8 cellular contexts compared by ENCODE assay signal in the genomic region with DNA sequence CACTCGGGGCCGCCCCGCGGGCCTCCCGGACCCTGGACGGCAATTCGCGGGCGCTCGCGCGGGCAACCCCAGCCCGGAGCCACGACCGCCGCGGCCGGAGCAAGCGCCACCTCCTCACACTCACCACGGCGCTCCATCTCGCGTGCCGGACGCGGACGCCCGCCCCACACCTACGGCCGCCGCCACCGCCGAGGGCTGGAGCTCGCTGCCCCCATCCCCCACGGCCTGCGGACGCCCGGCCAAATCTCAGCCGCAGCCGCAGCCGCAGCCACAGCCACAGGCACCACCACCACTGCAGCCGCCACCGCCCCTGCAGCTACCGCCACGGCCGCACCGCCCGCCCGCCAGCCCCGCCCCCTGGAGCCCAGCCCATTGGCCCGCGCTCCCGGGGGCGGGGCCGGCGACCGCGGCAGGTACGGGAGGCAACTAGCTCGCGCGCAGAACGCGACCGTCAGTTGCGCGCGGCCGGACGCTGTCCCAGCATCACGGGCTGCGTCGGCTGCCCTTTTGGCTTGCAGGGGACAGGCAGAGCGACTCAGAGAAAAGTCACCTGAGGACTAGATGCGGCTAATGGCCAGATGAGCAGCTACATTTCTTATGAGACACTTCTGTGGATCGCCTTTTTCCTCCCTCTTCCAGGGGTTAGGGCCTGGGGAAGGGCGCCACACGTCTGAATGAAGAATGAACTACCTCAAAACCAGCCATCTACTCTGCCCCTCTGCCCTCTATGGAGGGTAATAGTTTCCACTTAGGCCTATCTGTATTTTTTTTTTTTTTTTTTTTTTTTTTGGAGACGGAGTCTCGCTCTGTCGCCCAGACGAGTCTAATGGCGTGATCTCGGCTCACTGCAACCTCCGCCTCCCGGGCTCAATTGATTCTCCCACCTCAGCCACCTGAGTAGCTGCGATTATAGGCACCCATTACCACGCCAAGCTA. TPM values are rescaled to one million over a fixed set of nuclear protein-coding genes. Genes with fewer than 3 reads are reported as not detected.
DNase-seq lines count a peak whose midpoint lies in the region; ATAC-seq, FAIRE-seq and TF ChIP-seq lines count a peak whose summit lies in the region.

A gene with protein sequence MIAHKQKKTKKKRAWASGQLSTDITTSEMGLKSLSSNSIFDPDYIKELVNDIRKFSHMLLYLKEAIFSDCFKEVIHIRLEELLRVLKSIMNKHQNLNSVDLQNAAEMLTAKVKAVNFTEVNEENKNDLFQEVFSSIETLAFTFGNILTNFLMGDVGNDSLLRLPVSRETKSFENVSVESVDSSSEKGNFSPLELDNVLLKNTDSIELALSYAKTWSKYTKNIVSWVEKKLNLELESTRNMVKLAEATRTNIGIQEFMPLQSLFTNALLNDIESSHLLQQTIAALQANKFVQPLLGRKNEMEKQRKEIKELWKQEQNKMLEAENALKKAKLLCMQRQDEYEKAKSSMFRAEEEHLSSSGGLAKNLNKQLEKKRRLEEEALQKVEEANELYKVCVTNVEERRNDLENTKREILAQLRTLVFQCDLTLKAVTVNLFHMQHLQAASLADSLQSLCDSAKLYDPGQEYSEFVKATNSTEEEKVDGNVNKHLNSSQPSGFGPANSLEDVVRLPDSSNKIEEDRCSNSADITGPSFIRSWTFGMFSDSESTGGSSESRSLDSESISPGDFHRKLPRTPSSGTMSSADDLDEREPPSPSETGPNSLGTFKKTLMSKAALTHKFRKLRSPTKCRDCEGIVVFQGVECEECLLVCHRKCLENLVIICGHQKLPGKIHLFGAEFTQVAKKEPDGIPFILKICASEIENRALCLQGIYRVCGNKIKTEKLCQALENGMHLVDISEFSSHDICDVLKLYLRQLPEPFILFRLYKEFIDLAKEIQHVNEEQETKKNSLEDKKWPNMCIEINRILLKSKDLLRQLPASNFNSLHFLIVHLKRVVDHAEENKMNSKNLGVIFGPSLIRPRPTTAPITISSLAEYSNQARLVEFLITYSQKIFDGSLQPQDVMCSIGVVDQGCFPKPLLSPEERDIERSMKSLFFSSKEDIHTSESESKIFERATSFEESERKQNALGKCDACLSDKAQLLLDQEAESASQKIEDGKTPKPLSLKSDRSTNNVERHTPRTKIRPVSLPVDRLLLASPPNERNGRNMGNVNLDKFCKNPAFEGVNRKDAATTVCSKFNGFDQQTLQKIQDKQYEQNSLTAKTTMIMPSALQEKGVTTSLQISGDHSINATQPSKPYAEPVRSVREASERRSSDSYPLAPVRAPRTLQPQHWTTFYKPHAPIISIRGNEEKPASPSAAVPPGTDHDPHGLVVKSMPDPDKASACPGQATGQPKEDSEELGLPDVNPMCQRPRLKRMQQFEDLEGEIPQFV (minus strand): TSS at position 294 of the 936 bp plus-strand sequence. CDS start 5,973 bp downstream, outside the sequence.

- H3K9me3 Mint-ChIP-seq in activated CD4-positive, alpha-beta memory T cell treated with anti-CD3 and anti-CD28 coated beads for 36 hours: peaks cover 5% of the 10 kb centered on the region
- H3K9me3 Mint-ChIP-seq in mesothelial cell of epicardium: no peaks in the 10 kb centered on the region

- DNase-seq in GM12891 (ENCODE audit: insufficient read length, low spot score) (peak; percentile 30), NCI-H2029 (lab: John Stamatoyannopoulos, UW) (peak; percentile 89), mesothelial cell of epicardium (ENCODE audit: low spot score in 2 of 2, unreplicated experiment in 2 of 2) (peak; percentile 83 to 92), pons (ENCODE audit: low spot score) (no peak)
- DNase-seq in activated CD4-positive, alpha-beta memory T cell treated with anti-CD3 and anti-CD28 coated beads for 36 hours: peak; percentile 69
- peak; percentile 74 for DNase-seq in stimulated activated CD8-positive, alpha-beta memory T cell treated with anti-CD3 and anti-CD28 coated beads, Interleukin-4, amount 100 ng/mL, for 48 hours

- ATAC-seq in HG02678 (IDR thresholded peaks at IDR 0.05; ENCODE audit: unreplicated experiment): peak; percentile 91

- no peak within 1 kb of the TSS for H3K27ac Mint-ChIP-seq in activated CD4-positive, alpha-beta memory T cell treated with anti-CD3 and anti-CD28 coated beads for 36 hours
- peak within 1 kb of the TSS; percentile 94 for H3K27ac Mint-ChIP-seq in mesothelial cell of epicardium

- H3K4me1 Mint-ChIP-seq in activated CD4-positive, alpha-beta memory T cell treated with anti-CD3 and anti-CD28 coated beads for 36 hours (ENCODE audit: low read depth): peaks cover 12% of the 10 kb centered on the region
- H3K4me1 Mint-ChIP-seq in mesothelial cell of epicardium: peaks cover 53% of the 10 kb centered on the region

- CTCF ChIA-PET in activated CD4-positive, alpha-beta memory T cell treated with anti-CD3 and anti-CD28 coated beads for 36 hours (lab: Charles Lee): no interaction called here

- no peaks in the 10 kb centered on the region for H3K36me3 ChIP-seq in endocrine pancreas (ENCODE audit: control insufficient read depth, insufficient read depth, low read length)

- no peaks in the 10 kb centered on the region for H3K36me3 Mint-ChIP-seq in activated CD4-positive, alpha-beta memory T cell treated with anti-CD3 and anti-CD28 coated beads for 36 hours
- no peaks in the 10 kb centered on the region for H3K36me3 Mint-ChIP-seq in mesothelial cell of epicardium

- H3K4me3 ChIP-seq in endocrine pancreas (ENCODE audit: control insufficient read depth, insufficient read depth, low read length): peak within 1 kb of the TSS; percentile 79

- peaks cover 59% of the 10 kb centered on the region for H3K27me3 Mint-ChIP-seq in activated CD4-positive, alpha-beta memory T cell treated with anti-CD3 and anti-CD28 coated beads for 36 hours
- no peaks in the 10 kb centered on the region for H3K27me3 Mint-ChIP-seq in mesothelial cell of epicardium (ENCODE audit: low read depth)

- H3K27me3 ChIP-seq in endocrine pancreas (ENCODE audit: control insufficient read depth, insufficient read depth, low read length): no peaks in the 10 kb centered on the region

- peak within 1 kb of the TSS; percentile 44 for H3K4me3 Mint-ChIP-seq in activated CD4-positive, alpha-beta memory T cell treated with anti-CD3 and anti-CD28 coated beads for 36 hours
- H3K4me3 Mint-ChIP-seq in mesothelial cell of epicardium: peak within 1 kb of the TSS; percentile 86

- H3K9me3 ChIP-seq in endocrine pancreas (ENCODE audit: control insufficient read depth, low read length): no peaks in the 10 kb centered on the region

- peaks cover 19% of the 10 kb centered on the region for H3K4me1 ChIP-seq in endocrine pancreas (ENCODE audit: control insufficient read depth, insufficient read depth, low read length)

- FAIRE-seq in GM12891 (lab: Jason Lieb, UNC): peak; percentile 41

- H3K9ac ChIP-seq in endocrine pancreas (ENCODE audit: control insufficient read depth, insufficient read depth, low read length): peak within 1 kb of the TSS; percentile 82

- intact Hi-C loops in activated CD4-positive, alpha-beta memory T cell treated with anti-CD3 and anti-CD28 coated beads for 36 hours (cut with micrococcal nuclease): loop anchor here (2.0 kb wide), 1 partner anchor 181 kb away; a partner anchor contains a TSS

- no peak for TF ChIP-seq CTCF in mesothelial cell of epicardium (IDR thresholded peaks at IDR 0.05; ENCODE audit: unreplicated experiment)

- no peak for TF ChIP-seq POLR2A in GM12891 (IDR thresholded peaks at IDR 0.05; ENCODE audit: low read depth, low read length)

- POLR2A ChIA-PET in activated CD4-positive, alpha-beta memory T cell treated with anti-CD3 and anti-CD28 coated beads for 36 hours (lab: Charles Lee): no interaction called here

TF ChIP-seq in GM12891, 5 proteins besides CTCF, POLR2A, EP300 and RAD21:
- TF ChIP-seq TAF1 (IDR thresholded peaks at IDR 0.05; ENCODE audit: low read depth, low read length): no peak
- TF ChIP-seq POU2F2 (IDR thresholded peaks at IDR 0.05; ENCODE audit: low read depth, low read length): no peak
- no peak for TF ChIP-seq PAX5 (IDR thresholded peaks at IDR 0.05; ENCODE audit: insufficient read depth, low read length, severe bottlenecking)
- no peak for TF ChIP-seq POLR2AphosphoS5 (IDR thresholded peaks at IDR 0.05; ENCODE audit: low read depth, low read length)
- TF ChIP-seq SPI1 (IDR thresholded peaks at IDR 0.05; ENCODE audit: low read depth, low read length): no peak

RNA-seq across cellular contexts. Expression of the gene that starts here (rescaled TPM):
- 0.03 TPM for polyA plus RNA-seq in GM12891 (2012; ENCODE audit: low read depth, missing spikeins)
- total RNA-seq in activated CD4-positive, alpha-beta memory T cell treated with anti-CD3 and anti-CD28 coated beads for 36 hours: under 1 TPM; 0.31 to 0.38 TPM
- total RNA-seq in mesothelial cell of epicardium: 110 to 115 TPM (median 114 TPM) in 3 replicates

Comparison
In these comparisons a context has a peak if more than half of its experiments do, and no peak if none do; other contexts are left out.
1. RNA of the gene that starts here (total RNA-seq): 110 to 115 TPM in mesothelial cell of epicardium; 0.31 to 0.38 TPM in activated CD4-positive, alpha-beta memory T cell treated with anti-CD3 and anti-CD28 coated beads for 36 hours; every median in the first group is over 10 times any median in the second.
2. Peak in DNase-seq in activated CD4-positive, alpha-beta memory T cell treated with anti-CD3 and anti-CD28 coated beads for 36 hours; RNA of the gene not detected or under 1 TPM.